In the genomic region with DNA sequence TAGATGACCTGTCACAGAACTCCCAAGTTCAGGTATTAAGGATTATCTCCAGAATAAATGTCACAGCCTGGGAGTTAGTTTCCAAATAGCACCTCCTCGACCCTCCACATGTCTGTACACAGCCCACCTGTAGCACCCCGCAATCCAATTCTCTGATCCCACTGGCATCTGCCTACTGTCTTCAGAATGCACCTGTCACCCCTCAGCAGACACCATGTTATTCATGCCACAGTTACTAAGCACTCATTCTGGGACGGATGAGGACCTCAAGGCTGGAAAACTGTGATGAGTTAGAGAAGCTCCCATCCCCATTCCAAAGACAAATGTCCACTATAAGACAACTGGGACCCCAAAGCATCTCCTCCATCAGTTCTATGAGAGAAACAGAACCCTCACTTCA, we compare ENCODE assay signal across 36 cellular contexts. TPM values are rescaled to one million over a fixed set of nuclear protein-coding genes. Genes with fewer than 3 reads are reported as not detected.
"Had no signal": no experiment of that assay in that cellular context is flagged by ENCODE, and none has a peak within 500 bp of the region (broad histone marks: within the 10 kb centered on the region; RNA-seq: fewer than 3 reads in every experiment).

No MANE protein-coding gene starts in this region.

- H3K36me3 Mint-ChIP-seq: activated CD4-positive, alpha-beta memory T cell treated with anti-CD3 and anti-CD28 coated beads for 36 hours; activated naive CD4-positive, alpha-beta T cell treated with anti-CD3 and anti-CD28 coated beads, Interleukin-2, amount 50 U/mL, for 72 hours; activated naive CD8-positive, alpha-beta T cell treated with anti-CD3 and anti-CD28 coated beads, Interleukin-2, amount 10 ng/mL, durations not matched to agents 7 days and 5 days; brain had no signal

- H3K36me3 ChIP-seq: cardiac muscle cell had no signal

- H3K4me1 Mint-ChIP-seq: activated B cell treated with CpG ODN at 0.5 μM for 24 hours; activated CD4-positive, alpha-beta T cell treated with anti-CD3 and anti-CD28 coated beads, Interleukin-2, amount 10 ng/mL, durations not matched to agents 24 days and 14 days; activated naive CD8-positive, alpha-beta T cell treated with anti-CD3 and anti-CD28 coated beads, Interleukin-2, amount 10 ng/mL, durations not matched to agents 7 days and 5 days; activated naive CD8-positive, alpha-beta T cell treated with anti-CD3 and anti-CD28 coated beads, Interleukin-2, amount 50 U/mL, for 24 hours; activated T-helper 17 cell treated with anti-CD3 and anti-CD28 coated beads, Interleukin-2, amount 50 U/mL, for 72 hours had no signal

- H3K4me3 ChIP-seq: ascending aorta, cardiac muscle cell had no signal

- ATAC-seq: activated CD8-positive, alpha-beta T cell treated with anti-CD3 and anti-CD28 coated beads for 36 hours; activated naive CD4-positive, alpha-beta T cell treated with anti-CD3 and anti-CD28 coated beads, Interleukin-2, amount 50 U/mL, for 72 hours; activated naive CD8-positive, alpha-beta T cell treated with anti-CD3 and anti-CD28 coated beads, Interleukin-2, amount 50 U/mL, for 24 hours; activated T-cell treated with anti-CD3 and anti-CD28 coated beads, Interleukin-2, amount 50 U/mL, for 4 hours; activated T-cell treated with anti-CD3 and anti-CD28 coated beads, Interleukin-2, amount 50 U/mL, for 72 hours; activated T-helper 17 cell treated with anti-CD3 and anti-CD28 coated beads, Interleukin-2, amount 50 U/mL, for 72 hours had no signal

- DNase-seq: activated B cell treated with CpG ODN at 0.5 μM for 24 hours; activated CD4-positive, alpha-beta memory T cell treated with anti-CD3 and anti-CD28 coated beads for 36 hours; activated CD4-positive, alpha-beta T cell treated with anti-CD3 and anti-CD28 coated beads for 4 hours; activated CD4-positive, alpha-beta T cell treated with anti-CD3 and anti-CD28 coated beads, Interleukin-2, amount 10 ng/mL, durations not matched to agents 24 days and 14 days; activated CD4-positive, alpha-beta T cell treated with anti-CD3 and anti-CD28 coated beads, Interleukin-2, amount 50 U/mL, for 1 hour; activated CD4-positive, alpha-beta T cell treated with anti-CD3 and anti-CD28 coated beads, Interleukin-2, amount 50 U/mL, for 4 hours; activated CD4-positive, CD25-positive, alpha-beta regulatory T cell treated with anti-CD3 and anti-CD28 coated beads, Interleukin-2, amount 50 U/mL, for 72 hours; activated CD8-positive, alpha-beta memory T cell treated with anti-CD3 and anti-CD28 coated beads, Interleukin-2, amount 50 U/mL, for 4 hours; activated CD8-positive, alpha-beta T cell treated with anti-CD3 and anti-CD28 coated beads for 36 hours; activated effector memory CD4-positive, alpha-beta T cell treated with anti-CD3 and anti-CD28 coated beads, Interleukin-2, amount 50 U/mL, for 16 hours; activated gamma-delta T cell treated with Interleukin-2 at 50 U/mL for 16 hours; activated naive CD4-positive, alpha-beta T cell; activated naive CD4-positive, alpha-beta T cell treated with anti-CD3 and anti-CD28 coated beads for 36 hours; activated naive CD4-positive, alpha-beta T cell treated with anti-CD3 and anti-CD28 coated beads, Interleukin-2, amount 50 U/mL, for 16 hours; activated naive CD8-positive, alpha-beta T cell treated with anti-CD3 and anti-CD28 coated beads, Interleukin-2, amount 10 ng/mL, durations not matched to agents 7 days and 5 days; activated naive CD8-positive, alpha-beta T cell treated with anti-CD3 and anti-CD28 coated beads, Interleukin-2, amount 50 U/mL, for 24 hours; activated T-cell treated with anti-CD3 and anti-CD28 coated beads for 4 hours; activated T-cell treated with anti-CD3 and anti-CD28 coated beads, Interleukin-2, amount 50 U/mL, for 1 hour; activated T-cell treated with anti-CD3 and anti-CD28 coated beads, Interleukin-2, amount 50 U/mL, for 4 hours; activated T-cell treated with anti-CD3 and anti-CD28 coated beads, Interleukin-2, amount 50 U/mL, for 72 hours; amygdala; anterior cingulate cortex; caudate nucleus; T-helper 1 cell; T-helper 2 cell; T-helper 9 cell had no signal

- H3K27ac ChIP-seq: VCaP had no signal

- H3K27ac Mint-ChIP-seq: activated B cell treated with CpG ODN at 0.5 μM for 24 hours; activated CD4-positive, alpha-beta memory T cell treated with anti-CD3 and anti-CD28 coated beads for 36 hours; activated CD4-positive, alpha-beta T cell treated with anti-CD3 and anti-CD28 coated beads, Interleukin-2, amount 10 ng/mL, durations not matched to agents 24 days and 14 days; activated CD8-positive, alpha-beta T cell treated with anti-CD3 and anti-CD28 coated beads for 36 hours; activated naive CD4-positive, alpha-beta T cell treated with anti-CD3 and anti-CD28 coated beads for 36 hours; activated naive CD8-positive, alpha-beta T cell treated with anti-CD3 and anti-CD28 coated beads, Interleukin-2, amount 10 ng/mL, durations not matched to agents 7 days and 5 days; activated naive CD8-positive, alpha-beta T cell treated with anti-CD3 and anti-CD28 coated beads, Interleukin-2, amount 50 U/mL, for 24 hours; activated T-cell treated with anti-CD3 and anti-CD28 coated beads, Interleukin-2, amount 50 U/mL, for 72 hours; activated T-helper 1 cell treated with anti-CD3 and anti-CD28 coated beads, Interleukin-12 subunit alpha, Interleukin-12 subunit beta, Interleukin-2, Interleukin-4 antibody, amounts not matched to agents 30 ng/mL and 10 ng/mL and 1 ng/mL, durations not matched to agents 14 hours and 24 hours and 36 hours; brain; T-helper 1 cell treated with Interleukin-12 subunit alpha and Interleukin-12 subunit beta and Interleukin-4 antibody, amounts not matched to agents 30 μg/mL and 1 μg/mL, for 36 hours; T-helper 2 cell treated with Interferon-gamma antibody and Interleukin-4, amounts not matched to agents 5 μg/mL and 100 μg/mL, for 36 hours had no signal

- H3K27me3 ChIP-seq: ascending aorta, cardiac muscle cell had no signal

- H3K9me3 ChIP-seq: ascending aorta had no signal

- H3K4me3 Mint-ChIP-seq: activated B cell treated with CpG ODN at 0.5 μM for 24 hours; activated CD4-positive, alpha-beta memory T cell treated with anti-CD3 and anti-CD28 coated beads for 36 hours; activated CD4-positive, alpha-beta T cell treated with anti-CD3 and anti-CD28 coated beads, Interleukin-2, amount 10 ng/mL, durations not matched to agents 24 days and 14 days; activated CD8-positive, alpha-beta T cell treated with anti-CD3 and anti-CD28 coated beads for 36 hours; activated naive CD4-positive, alpha-beta T cell treated with anti-CD3 and anti-CD28 coated beads for 36 hours; activated naive CD8-positive, alpha-beta T cell treated with anti-CD3 and anti-CD28 coated beads, Interleukin-2, amount 10 ng/mL, durations not matched to agents 7 days and 5 days; activated naive CD8-positive, alpha-beta T cell treated with anti-CD3 and anti-CD28 coated beads, Interleukin-2, amount 50 U/mL, for 24 hours; activated T-cell treated with anti-CD3 and anti-CD28 coated beads, Interleukin-2, amount 50 U/mL, for 4 hours; activated T-cell treated with anti-CD3 and anti-CD28 coated beads, Interleukin-2, amount 50 U/mL, for 72 hours; activated T-helper 1 cell treated with anti-CD3 and anti-CD28 coated beads, Interleukin-12 subunit alpha, Interleukin-12 subunit beta, Interleukin-2, Interleukin-4 antibody, amounts not matched to agents 30 ng/mL and 10 ng/mL and 1 ng/mL, durations not matched to agents 14 hours and 24 hours and 36 hours; activated T-helper 17 cell treated with anti-CD3 and anti-CD28 coated beads, Interleukin-2, amount 50 U/mL, for 72 hours; brain; T-helper 1 cell treated with Interleukin-12 subunit alpha and Interleukin-12 subunit beta and Interleukin-4 antibody, amounts not matched to agents 30 μg/mL and 1 μg/mL, for 36 hours; T-helper 2 cell treated with Interferon-gamma antibody and Interleukin-4, amounts not matched to agents 5 μg/mL and 100 μg/mL, for 36 hours had no signal

- H3K9me3 Mint-ChIP-seq: activated B cell treated with CpG ODN at 0.5 μM for 24 hours; activated CD4-positive, alpha-beta memory T cell treated with anti-CD3 and anti-CD28 coated beads for 36 hours; activated CD4-positive, alpha-beta T cell treated with anti-CD3 and anti-CD28 coated beads, Interleukin-2, amount 10 ng/mL, durations not matched to agents 24 days and 14 days; activated CD8-positive, alpha-beta T cell treated with anti-CD3 and anti-CD28 coated beads for 36 hours; activated naive CD4-positive, alpha-beta T cell treated with anti-CD3 and anti-CD28 coated beads for 36 hours; activated naive CD4-positive, alpha-beta T cell treated with anti-CD3 and anti-CD28 coated beads, Interleukin-2, amount 50 U/mL, for 72 hours; activated naive CD8-positive, alpha-beta T cell treated with anti-CD3 and anti-CD28 coated beads, Interleukin-2, amount 10 ng/mL, durations not matched to agents 7 days and 5 days; activated naive CD8-positive, alpha-beta T cell treated with anti-CD3 and anti-CD28 coated beads, Interleukin-2, amount 50 U/mL, for 24 hours; activated T-cell treated with anti-CD3 and anti-CD28 coated beads, Interleukin-2, amount 50 U/mL, for 4 hours; activated T-cell treated with anti-CD3 and anti-CD28 coated beads, Interleukin-2, amount 50 U/mL, for 72 hours; activated T-helper 1 cell treated with anti-CD3 and anti-CD28 coated beads, Interleukin-12 subunit alpha, Interleukin-12 subunit beta, Interleukin-2, Interleukin-4 antibody, amounts not matched to agents 30 ng/mL and 10 ng/mL and 1 ng/mL, durations not matched to agents 14 hours and 24 hours and 36 hours; activated T-helper 17 cell treated with anti-CD3 and anti-CD28 coated beads, Interleukin-2, amount 50 U/mL, for 72 hours; brain; T-helper 1 cell treated with Interleukin-12 subunit alpha and Interleukin-12 subunit beta and Interleukin-4 antibody, amounts not matched to agents 30 μg/mL and 1 μg/mL, for 36 hours; T-helper 2 cell treated with Interferon-gamma antibody and Interleukin-4, amounts not matched to agents 5 μg/mL and 100 μg/mL, for 36 hours had no signal

RNA-seq across cellular contexts. Expression of gene EMP2, which starts 7.8 kb away (rescaled TPM):
- total RNA-seq: activated B cell treated with CpG ODN at 0.5 μM for 24 hours; activated CD4-positive, alpha-beta memory T cell treated with anti-CD3 and anti-CD28 coated beads for 36 hours; activated CD4-positive, alpha-beta T cell treated with anti-CD3 and anti-CD28 coated beads, Interleukin-2, amount 10 ng/mL, durations not matched to agents 24 days and 14 days; activated CD8-positive, alpha-beta memory T cell treated with anti-CD3 and anti-CD28 coated beads for 36 hours; activated CD8-positive, alpha-beta T cell treated with anti-CD3 and anti-CD28 coated beads for 36 hours; activated naive CD4-positive, alpha-beta T cell treated with anti-CD3 and anti-CD28 coated beads for 36 hours; activated naive CD4-positive, alpha-beta T cell treated with anti-CD3 and anti-CD28 coated beads, Interleukin-2, amount 50 U/mL, for 72 hours; activated naive CD8-positive, alpha-beta T cell treated with anti-CD3 and anti-CD28 coated beads, Interleukin-2, amount 10 ng/mL, durations not matched to agents 7 days and 5 days; activated T-helper 1 cell treated with anti-CD3 and anti-CD28 coated beads, Interleukin-12 subunit alpha, Interleukin-12 subunit beta, Interleukin-2, Interleukin-4 antibody, amounts not matched to agents 30 ng/mL and 10 ng/mL and 1 ng/mL, durations not matched to agents 14 hours and 24 hours and 36 hours had no signal
